In the genomic region with DNA sequence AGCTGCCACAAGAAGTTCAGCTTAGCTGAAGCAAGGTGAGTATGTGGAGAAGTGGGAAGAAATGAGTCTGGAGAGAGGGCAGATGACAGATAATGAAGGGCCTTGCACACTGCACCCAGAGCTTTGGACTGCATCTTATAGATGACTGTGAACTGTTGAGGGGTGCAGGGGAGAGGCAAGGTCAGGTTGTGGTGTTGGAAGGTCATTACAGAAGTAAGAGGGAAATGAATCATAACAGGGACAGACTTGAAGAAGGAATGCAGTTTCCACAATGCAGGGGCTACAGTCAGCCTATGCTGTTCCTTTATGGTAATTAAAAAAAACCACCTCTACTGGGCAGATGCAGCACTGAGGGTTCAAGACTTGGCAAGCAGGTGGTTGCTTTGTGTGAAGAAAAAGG, we compare ENCODE assay signal across 30 cellular contexts. TPM values are rescaled to one million over a fixed set of nuclear protein-coding genes. Genes with fewer than 3 reads are reported as not detected.
DNase-seq lines count a peak whose midpoint lies in the region; ATAC-seq, FAIRE-seq and TF ChIP-seq lines count a peak whose summit lies in the region.
"Had no signal": no experiment of that assay in that cellular context is flagged by ENCODE, and none has a peak within 500 bp of the region (broad histone marks: within the 10 kb centered on the region; RNA-seq: fewer than 3 reads in every experiment).

No MANE protein-coding gene starts in this region.

- no peak overlapping the region for H3K4me3 ChIP-seq in NB4 (ENCODE audit: low read depth, low read length)
- H3K4me3 ChIP-seq in endothelial cell of umbilical vein (replicated peaks in 1 of 3; ENCODE audit: insufficient read depth in 1 of 3, low read depth in 1 of 3, low read length in 3 of 3), result no peak overlapping the region
- no peak overlapping the region for H3K4me3 ChIP-seq in trophoblast cell (ENCODE audit: low read depth, low read length)
- H3K4me3 ChIP-seq: GM12878, ovary, right atrium auricular region, SK-N-MC, upper lobe of right lung had no signal

- H4K91ac ChIP-seq in trophoblast cell (ENCODE audit: low read depth, low read length), result peak overlapping the region; percentile 17

- no peaks in the 10 kb centered on the region for H3K36me3 ChIP-seq in endothelial cell of umbilical vein (ENCODE audit: control insufficient read depth in 2 of 2, extremely low read depth in 1 of 2, insufficient read depth in 2 of 2, low read length in 2 of 2)
- H3K36me3 ChIP-seq in trophoblast cell (ENCODE audit: control insufficient read depth in 1 of 2, insufficient read depth in 2 of 2, low read length in 2 of 2), result no peaks in the 10 kb centered on the region
- H3K36me3 ChIP-seq: ovary, right atrium auricular region, upper lobe of right lung had no signal

- DNase-seq in ELR (ENCODE audit: low read depth) (peak; percentile 89), NB4 (ENCODE audit: low read depth) (peak; percentile 59), endothelial cell of umbilical vein (ENCODE audit: low read depth, low spot score) (peak; percentile 43), trophoblast cell (no peak), NCI-H2227 treated with DMSO at 0.1 percent for 48 hours (lab: John Stamatoyannopoulos, UW) (no peak), NCI-H1105 treated with DMSO at 0.1 percent for 48 hours (lab: John Stamatoyannopoulos, UW) (no peak)
- DNase-seq: activated B cell treated with CpG ODN at 0.5 μM for 24 hours; activated CD4-positive, alpha-beta T cell treated with anti-CD3 and anti-CD28 coated beads, Interleukin-2, amount 50 U/mL, for 4 hours; activated gamma-delta T cell treated with Interleukin-2 at 50 U/mL for 16 hours; cortex of kidney; DMS153; head of caudate nucleus; left colon; mesendoderm; naive B cell; NCI-H146; NCI-H2171; ovary; RPMI8226; stimulated activated CD4-positive, alpha-beta T cell treated with anti-CD3 and anti-CD28 coated beads, Interleukin-15, amount 100 ng/mL, for 24 hours; stimulated activated CD8-positive, alpha-beta memory T cell treated with anti-CD3 and anti-CD28 coated beads, Interleukin-4, amount 100 ng/mL, for 48 hours; T-helper 9 cell; upper lobe of right lung had no signal

- H4K8ac ChIP-seq in trophoblast cell (ENCODE audit: low read depth, low read length), result no peak overlapping the region

- H3K9ac ChIP-seq in endothelial cell of umbilical vein (replicated peaks; ENCODE audit: extremely low read depth, insufficient read depth, low read length) (no peak overlapping the region), trophoblast cell (ENCODE audit: low read length) (no peak overlapping the region)

- CTCF ChIA-PET in endothelial cell of umbilical vein (lab: Charles Lee), result no interaction called here

- H2BK5ac ChIP-seq in trophoblast cell (ENCODE audit: low read depth, low read length, poor library complexity), result no peak overlapping the region

- FAIRE-seq in endothelial cell of umbilical vein (lab: Jason Lieb, UNC), result peak; percentile 84
- FAIRE-seq: bronchial epithelial cell, GM12878, HepG2 had no signal

- H3K18ac ChIP-seq in trophoblast cell (ENCODE audit: low read length), result no peak overlapping the region

- TF ChIP-seq CTCF in NB4 (IDR thresholded peaks at IDR 0.05; ENCODE audit: low read depth, low read length) (no peak), endothelial cell of umbilical vein (IDR thresholded peaks at IDR 0.05; ENCODE audit: extremely low read depth in 1 of 2, insufficient read depth in 1 of 2, low read depth in 1 of 2, low read length in 2 of 2) (no peak)

- H3K4me2 ChIP-seq in endothelial cell of umbilical vein (ENCODE audit: insufficient read depth, low read length), result no peak overlapping the region
- H3K4me2 ChIP-seq in trophoblast cell (ENCODE audit: low read length), result no peak overlapping the region

- no peak overlapping the region for H3K27ac ChIP-seq in endothelial cell of umbilical vein (ENCODE audit: insufficient read depth, low read depth, low read length)
- H3K27ac ChIP-seq in trophoblast cell (ENCODE audit: low read depth, low read length), result no peak overlapping the region
- H3K27ac ChIP-seq: ovary, right atrium auricular region, SK-N-MC, upper lobe of right lung had no signal

- intact Hi-C loops in endothelial cell of umbilical vein (cut with micrococcal nuclease), result no loop called here

- peaks cover 18% of the 10 kb centered on the region for H3K79me1 ChIP-seq in trophoblast cell (ENCODE audit: low read length)

- no peak overlapping the region for H3K14ac ChIP-seq in trophoblast cell (ENCODE audit: low read length)

- no peak overlapping the region for H2AFZ ChIP-seq in endothelial cell of umbilical vein (ENCODE audit: low read depth, low read length)
- no peak overlapping the region for H2AFZ ChIP-seq in trophoblast cell (ENCODE audit: insufficient read depth, low read length, poor library complexity)

- peak overlapping the region; percentile 57 for H2BK12ac ChIP-seq in trophoblast cell (ENCODE audit: low read length)

- no peak overlapping the region for H2BK120ac ChIP-seq in trophoblast cell (ENCODE audit: insufficient read depth, low read length, poor library complexity)

- H3K9me1 ChIP-seq in endothelial cell of umbilical vein (replicated peaks; ENCODE audit: control insufficient read depth, extremely low read depth, insufficient read depth, low read length), result no peaks in the 10 kb centered on the region

- H3K4ac ChIP-seq in trophoblast cell (ENCODE audit: low read depth, low read length), result no peak overlapping the region

- no peaks in the 10 kb centered on the region for H3K27me3 ChIP-seq in endothelial cell of umbilical vein (ENCODE audit: control insufficient read depth in 2 of 2, insufficient read depth in 2 of 2, low read length in 2 of 2)
- H3K27me3 ChIP-seq in trophoblast cell (ENCODE audit: insufficient read depth, low read length), result no peaks in the 10 kb centered on the region
- H3K27me3 ChIP-seq: ovary, right atrium auricular region, upper lobe of right lung had no signal

- no peak for ATAC-seq in HG02678 (IDR thresholded peaks at IDR 0.05; ENCODE audit: unreplicated experiment)
- ATAC-seq: GM12878, HepG2, left colon, upper lobe of right lung had no signal

- H2AK5ac ChIP-seq in trophoblast cell (ENCODE audit: low read length), result no peak overlapping the region

- H3K79me2 ChIP-seq in endothelial cell of umbilical vein (ENCODE audit: control insufficient read depth, insufficient read depth, low read length) (peaks cover under 1% of the 10 kb centered on the region), trophoblast cell (ENCODE audit: control insufficient read depth, insufficient read depth, low read length, poor library complexity) (peaks cover 6% of the 10 kb centered on the region)

- TF ChIP-seq POLR2A in NB4 (IDR thresholded peaks at IDR 0.05; ENCODE audit: extremely low read depth, insufficient read length) (no peak), endothelial cell of umbilical vein (IDR thresholded peaks at IDR 0.05; ENCODE audit: low read depth, low read length) (no peak)

- H3K4me1 ChIP-seq in endothelial cell of umbilical vein (ENCODE audit: control insufficient read depth, extremely low read depth, insufficient read depth, low read length), result peaks cover 33% of the 10 kb centered on the region
- H3K4me1 ChIP-seq in trophoblast cell (ENCODE audit: control insufficient read depth in 1 of 2, insufficient read depth in 2 of 2, low read length in 2 of 2), result peaks cover 19 to 46% of the 10 kb centered on the region in 2 experiments

- POLR2A ChIA-PET in endothelial cell of umbilical vein (lab: Charles Lee), result no interaction called here

- no peaks in the 10 kb centered on the region for H4K20me1 ChIP-seq in endothelial cell of umbilical vein (replicated peaks; ENCODE audit: control insufficient read depth, extremely low read depth, insufficient read depth, low read length)

- H3K23ac ChIP-seq in trophoblast cell (ENCODE audit: low read length), result no peak overlapping the region

- BruUV-seq in endothelial cell of umbilical vein (replicated peaks; lab: Mats Ljungman, UMichigan), result no TSS peak

- H3K9me3 ChIP-seq in endothelial cell of umbilical vein (replicated peaks; ENCODE audit: control insufficient read depth, insufficient read depth, low read length) (no peaks in the 10 kb centered on the region), trophoblast cell (ENCODE audit: insufficient read depth, low read depth, low read length) (no peaks in the 10 kb centered on the region)
- H3K9me3 ChIP-seq: ovary, right atrium auricular region, upper lobe of right lung had no signal

- dilution Hi-C loops in endothelial cell of umbilical vein (cut with MboI; ENCODE audit: extremely low pct_ligation_motif_present, low sequenced_read_pairs), result no loop called here

- H4K12ac ChIP-seq in trophoblast cell (ENCODE audit: low read depth, low read length), result no peak overlapping the region

TF ChIP-seq in endothelial cell of umbilical vein, 7 proteins besides CTCF, POLR2A, EP300 and RAD21:
- TF ChIP-seq JUN (IDR thresholded peaks at IDR 0.05; ENCODE audit: borderline replicate concordance, insufficient read depth, insufficient read length, low read depth) (peak; percentile 36), EZH2 (IDR thresholded peaks at IDR 0.05; ENCODE audit: borderline replicate concordance, low read depth, low read length, severe bottlenecking) (no peak), MYC (IDR thresholded peaks at IDR 0.05; ENCODE audit: low read depth, low read length) (no peak), POLR2AphosphoS5 (IDR thresholded peaks at IDR 0.05; ENCODE audit: insufficient read depth, low read depth, low read length) (peak; percentile 29), FOS (IDR thresholded peaks at IDR 0.05; ENCODE audit: borderline replicate concordance, insufficient read depth, low read length) (peak; percentile 82), GATA2 (IDR thresholded peaks at IDR 0.05; ENCODE audit: insufficient read depth, insufficient read length, low read depth, low read length) (peak; percentile 70)
- TF ChIP-seq, protein P1, sequence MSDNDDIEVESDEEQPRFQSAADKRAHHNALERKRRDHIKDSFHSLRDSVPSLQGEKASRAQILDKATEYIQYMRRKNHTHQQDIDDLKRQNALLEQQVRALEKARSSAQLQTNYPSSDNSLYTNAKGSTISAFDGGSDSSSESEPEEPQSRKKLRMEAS (IDR thresholded peaks at IDR 0.05; ENCODE audit: insufficient read depth, insufficient read length), result no peak

RNA-seq across cellular contexts. Expression of gene IGFBP7, which starts 4.8 kb away (rescaled TPM):
- 377 and 526 TPM in 2 replicates for total RNA-seq in endothelial cell of umbilical vein
- polyA plus RNA-seq in endothelial cell of umbilical vein, result 770 and 1,004 TPM in 2 replicates
- 668 and 889 TPM in 2 replicates for polyA plus RNA-seq in endothelial cell of umbilical vein (2011; cell fraction: cytosol; rRNA removed)
- polyA plus RNA-seq in endothelial cell of umbilical vein (2011; cell fraction: nucleus; rRNA removed), result 359 and 408 TPM in 2 replicates
- 431 and 488 TPM in 2 replicates for polyA plus RNA-seq in endothelial cell of umbilical vein (2012)
- 262 and 334 TPM in 2 replicates for polyA minus RNA-seq in endothelial cell of umbilical vein
- 3.2 TPM for polyA minus RNA-seq in endothelial cell of umbilical vein (2011; cell fraction: cytosol; rRNA and poly(A)+ RNA removed)
- polyA minus RNA-seq in endothelial cell of umbilical vein (2011; cell fraction: nucleus; rRNA and poly(A)+ RNA removed), result 73.2 and 129 TPM in 2 replicates
- polyA plus RNA-seq in trophoblast cell (2013), result 821 and 869 TPM in 2 replicates
- total RNA-seq: activated B cell treated with CpG ODN at 0.5 μM for 24 hours; CD4-positive, alpha-beta memory T cell had no signal
- polyA plus RNA-seq: CD4-positive, alpha-beta memory T cell had no signal

Comparison
In these comparisons a context has a peak if more than half of its experiments do, and no peak if none do; other contexts are left out.
1. DNase-seq: peak in ELR (single experiment), NB4 (single experiment) and endothelial cell of umbilical vein (single experiment); none in trophoblast cell (0 of 2), NCI-H2227 treated with DMSO at 0.1 percent for 48 hours (single experiment) and NCI-H1105 treated with DMSO at 0.1 percent for 48 hours (single experiment).